9 cellular contexts compared by ENCODE assay signal in the genomic region with DNA sequence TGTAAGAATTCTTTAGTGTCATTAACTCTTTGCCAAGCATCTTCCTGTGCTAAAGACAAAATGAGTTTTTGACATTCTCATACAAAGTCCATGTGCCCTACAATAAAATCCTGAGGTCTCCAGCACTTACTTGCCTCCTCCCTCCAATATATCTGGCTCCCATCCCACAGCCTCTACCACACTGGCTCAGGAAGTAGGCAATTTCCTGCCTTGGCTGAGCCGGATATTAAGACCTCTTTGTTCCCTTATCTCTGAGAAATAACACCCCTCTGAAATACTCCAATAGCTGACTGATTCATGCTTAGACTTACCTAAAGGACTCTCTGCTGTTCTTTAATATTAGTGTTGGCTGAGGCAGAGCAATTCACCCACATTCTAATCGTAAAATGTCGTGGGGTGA. TPM values are rescaled to one million over a fixed set of nuclear protein-coding genes. Genes with fewer than 3 reads are reported as not detected.
A peak's percentile ranks its signal among the peaks of the same experiment; 100 is the strongest.
DNase-seq lines count a peak whose midpoint lies in the region; ATAC-seq and TF ChIP-seq lines count a peak whose summit lies in the region.
"Had no signal": no experiment of that assay in that cellular context is flagged by ENCODE, and none has a peak within 500 bp of the region (broad histone marks: within the 10 kb centered on the region; RNA-seq: fewer than 3 reads in every experiment).

No MANE protein-coding gene starts in this region.

- no peak overlapping the region for H3K27ac ChIP-seq in A673 (ENCODE audit: low read depth, low read length, poor library complexity, severe bottlenecking)

- no peak overlapping the region for H3K27ac Mint-ChIP-seq in activated naive CD4-positive, alpha-beta T cell treated with anti-CD3 and anti-CD28 coated beads for 36 hours
- no peak overlapping the region for H3K27ac Mint-ChIP-seq in activated CD8-positive, alpha-beta memory T cell treated with anti-CD3 and anti-CD28 coated beads, Interleukin-2, amount 10 ng/mL, durations not matched to agents 7 days and 5 days

- peaks cover 17% of the 10 kb centered on the region for H3K4me1 ChIP-seq in A673 (ENCODE audit: insufficient read depth, low read length, poor library complexity, severe bottlenecking)

- no peak overlapping the region for H3K4me3 Mint-ChIP-seq in activated naive CD4-positive, alpha-beta T cell treated with anti-CD3 and anti-CD28 coated beads for 36 hours
- H3K4me3 Mint-ChIP-seq in activated CD8-positive, alpha-beta memory T cell treated with anti-CD3 and anti-CD28 coated beads, Interleukin-2, amount 10 ng/mL, durations not matched to agents 7 days and 5 days, result no peak overlapping the region

- H3K9me3 Mint-ChIP-seq in activated naive CD4-positive, alpha-beta T cell treated with anti-CD3 and anti-CD28 coated beads for 36 hours, result no peaks in the 10 kb centered on the region
- H3K9me3 Mint-ChIP-seq in activated CD8-positive, alpha-beta memory T cell treated with anti-CD3 and anti-CD28 coated beads, Interleukin-2, amount 10 ng/mL, durations not matched to agents 7 days and 5 days (ENCODE audit: low read depth), result no peaks in the 10 kb centered on the region

- no peak overlapping the region for H3K4me3 ChIP-seq in A673 (ENCODE audit: low read depth, low read length, poor library complexity, severe bottlenecking)
- H3K4me3 ChIP-seq: upper lobe of left lung had no signal

- intact Hi-C loops in A673 (cut with micrococcal nuclease; ENCODE audit: unreplicated experiment), result loop anchor here (2.0 to 10.0 kb wide), 3 partner anchors 170 to 480 kb away; a partner anchor contains a TSS
- intact Hi-C loops in activated naive CD4-positive, alpha-beta T cell treated with anti-CD3 and anti-CD28 coated beads for 36 hours (cut with micrococcal nuclease), result no loop called here

- peaks cover 9% of the 10 kb centered on the region for H3K4me1 Mint-ChIP-seq in activated naive CD4-positive, alpha-beta T cell treated with anti-CD3 and anti-CD28 coated beads for 36 hours (ENCODE audit: low read depth)
- no peaks in the 10 kb centered on the region for H3K4me1 Mint-ChIP-seq in activated CD8-positive, alpha-beta memory T cell treated with anti-CD3 and anti-CD28 coated beads, Interleukin-2, amount 10 ng/mL, durations not matched to agents 7 days and 5 days

- DNase-seq in A673 (ENCODE audit: low spot score) (peak; percentile 99), Kasumi-1 (lab: John Stamatoyannopoulos, UW) (peak; percentile 95 to 97), astrocyte of the hippocampus (ENCODE audit: low read depth, low spot score) (peak; percentile 68), islet precursor cell (peak; percentile 76)
- DNase-seq in activated naive CD4-positive, alpha-beta T cell treated with anti-CD3 and anti-CD28 coated beads for 36 hours, result no peak
- DNase-seq in activated CD8-positive, alpha-beta memory T cell treated with anti-CD3 and anti-CD28 coated beads, Interleukin-2, amount 10 ng/mL, durations not matched to agents 7 days and 5 days, result no peak
- DNase-seq: upper lobe of left lung had no signal

- no peak for TF ChIP-seq CTCF in A673 (conservative IDR thresholded peaks at IDR 0.05; ENCODE audit: low read depth, low read length)

- no TSS peak for BruUV-seq in A673 (replicated peaks; lab: Mats Ljungman, UMichigan)

- no peak for ATAC-seq in HG02610 (IDR thresholded peaks at IDR 0.05; ENCODE audit: unreplicated experiment)
- ATAC-seq in activated CD8-positive, alpha-beta memory T cell treated with anti-CD3 and anti-CD28 coated beads, Interleukin-2, amount 10 ng/mL, durations not matched to agents 7 days and 5 days, result no peak
- ATAC-seq in GM18867 (IDR thresholded peaks at IDR 0.05; ENCODE audit: unreplicated experiment), result no peak

- CTCF ChIA-PET in A673 (lab: Charles Lee), result interaction anchor here (0.6 kb wide), 1 partner anchor 47 kb away, joined by 4 read pairs; no protein-coding TSS in a partner anchor
- CTCF ChIA-PET in activated naive CD4-positive, alpha-beta T cell treated with anti-CD3 and anti-CD28 coated beads for 36 hours (lab: Charles Lee), result no interaction called here
- CTCF ChIA-PET in activated CD8-positive, alpha-beta memory T cell treated with anti-CD3 and anti-CD28 coated beads, Interleukin-2, amount 10 ng/mL, durations not matched to agents 7 days and 5 days (lab: Charles Lee), result no interaction called here

- POLR2A ChIA-PET in A673 (lab: Charles Lee; ENCODE audit: low non-redundant PET), result no interaction called here

- H3K27me3 Mint-ChIP-seq in activated naive CD4-positive, alpha-beta T cell treated with anti-CD3 and anti-CD28 coated beads for 36 hours (ENCODE audit: low read depth), result peaks cover 20% of the 10 kb centered on the region
- peaks cover 10% of the 10 kb centered on the region for H3K27me3 Mint-ChIP-seq in activated CD8-positive, alpha-beta memory T cell treated with anti-CD3 and anti-CD28 coated beads, Interleukin-2, amount 10 ng/mL, durations not matched to agents 7 days and 5 days

- H3K36me3 ChIP-seq in A673 (ENCODE audit: insufficient read depth, low read length, poor library complexity, severe bottlenecking), result no peaks in the 10 kb centered on the region
- H3K36me3 ChIP-seq: upper lobe of left lung had no signal

- H3K27me3 ChIP-seq in A673 (replicated peaks; ENCODE audit: insufficient read depth, low read depth, low read length, poor library complexity), result peaks cover 83% of the 10 kb centered on the region
- H3K27me3 ChIP-seq: upper lobe of left lung had no signal

- no peaks in the 10 kb centered on the region for H3K9me3 ChIP-seq in A673 (ENCODE audit: low read depth, low read length, poor library complexity, severe bottlenecking)
- H3K9me3 ChIP-seq: upper lobe of left lung had no signal

- H3K36me3 Mint-ChIP-seq in activated naive CD4-positive, alpha-beta T cell treated with anti-CD3 and anti-CD28 coated beads for 36 hours (ENCODE audit: low read depth), result no peaks in the 10 kb centered on the region
- H3K36me3 Mint-ChIP-seq in activated CD8-positive, alpha-beta memory T cell treated with anti-CD3 and anti-CD28 coated beads, Interleukin-2, amount 10 ng/mL, durations not matched to agents 7 days and 5 days, result no peaks in the 10 kb centered on the region

RNA-seq across cellular contexts. Expression of a gene that starts 37.6 kb away (rescaled TPM):
- 10.9 and 13.6 TPM in 2 replicates for total RNA-seq in A673 (2021)
- total RNA-seq in activated naive CD4-positive, alpha-beta T cell treated with anti-CD3 and anti-CD28 coated beads for 36 hours, result 1 to 10 TPM; 9.5 TPM
- 10 to 100 TPM; 10.5 to 13.6 TPM for total RNA-seq in activated CD8-positive, alpha-beta memory T cell treated with anti-CD3 and anti-CD28 coated beads, Interleukin-2, amount 10 ng/mL, durations not matched to agents 7 days and 5 days

Comparison
In these comparisons a context has a peak if more than half of its experiments do, and no peak if none do; other contexts are left out.
1. DNase-seq: peak in A673 (single experiment), Kasumi-1 (2 of 2), astrocyte of the hippocampus (single experiment) and islet precursor cell (single experiment); none in activated naive CD4-positive, alpha-beta T cell treated with anti-CD3 and anti-CD28 coated beads for 36 hours (single experiment) and activated CD8-positive, alpha-beta memory T cell treated with anti-CD3 and anti-CD28 coated beads, Interleukin-2, amount 10 ng/mL, durations not matched to agents 7 days and 5 days (single experiment).